14 cellular contexts compared by ENCODE assay signal in the genomic region with DNA sequence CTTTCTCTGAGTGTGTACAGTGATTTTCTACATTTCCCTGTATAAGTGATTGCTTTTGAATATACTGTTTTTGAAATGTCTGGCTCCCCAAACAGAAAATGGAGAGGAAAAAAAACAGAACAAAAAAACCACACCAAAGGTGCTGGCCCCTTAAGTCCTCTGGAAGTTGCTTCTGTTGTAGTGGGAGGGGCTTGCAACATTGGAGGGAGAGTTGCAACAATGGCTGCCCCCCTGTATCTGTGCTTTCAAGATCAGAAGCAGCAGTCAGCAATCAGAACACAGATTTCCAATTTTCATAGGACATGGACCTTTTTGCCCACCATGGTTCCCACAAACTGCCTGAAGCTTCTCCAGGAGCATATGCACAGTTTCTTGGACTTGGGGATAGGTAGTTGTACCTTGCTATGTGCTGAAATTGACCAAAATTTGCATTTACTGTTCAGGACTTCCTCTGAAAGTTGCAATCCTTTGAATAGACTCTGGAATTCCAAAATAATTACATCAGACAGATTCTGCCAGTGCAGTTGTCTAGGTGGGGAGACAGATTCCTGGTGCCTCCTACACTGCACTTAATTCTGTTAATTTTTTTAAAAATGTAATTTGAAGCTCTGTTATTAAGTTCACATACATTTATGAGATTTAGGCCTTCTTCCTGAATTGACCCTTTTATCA. TPM values are rescaled to one million over a fixed set of nuclear protein-coding genes. Genes with fewer than 3 reads are reported as not detected.
DNase-seq lines count a peak whose midpoint lies in the region; ATAC-seq, FAIRE-seq and TF ChIP-seq lines count a peak whose summit lies in the region.
"Had no signal": no experiment of that assay in that cellular context is flagged by ENCODE, and none has a peak within 500 bp of the region (broad histone marks: within the 10 kb centered on the region; RNA-seq: fewer than 3 reads in every experiment).

No MANE protein-coding gene starts in this region.

- FAIRE-seq in pancreas (lab: Jason Lieb, UNC), result no peak

- intact Hi-C loops in pancreas (cut with DNase I), result no loop called here

- H3K4me3 ChIP-seq in DND-41 (ENCODE audit: low read depth in 1 of 2, low read length in 2 of 2) (peak overlapping the region in 1 of 2 experiments; percentile 11; a peak in 1 of 4 replicates), pancreas (no peak overlapping the region)
- H3K4me3 ChIP-seq: BLaER1 treated with 17β-estradiol and CSF1 and Interleukin-3, amounts not matched to agents 10 nM and 100 nM; left ventricle myocardium inferior; ovary had no signal

- H3K4me2 ChIP-seq in DND-41 (ENCODE audit: insufficient read depth, low read length), result peak overlapping the region; percentile 49
- H3K4me2 ChIP-seq: BLaER1 treated with 17β-estradiol and CSF1 and Interleukin-3, amounts not matched to agents 10 nM and 100 nM had no signal

- POLR2A ChIA-PET in HEK293T (lab: Yijun Ruan, JAX), result interaction anchor here (1.6 kb wide), 1 partner anchor 39 kb away, joined by 5 read pairs; the partner anchor contains the start of gene TEX30

- peaks cover 4% of the 10 kb centered on the region for H3K9me3 ChIP-seq in DND-41 (ENCODE audit: insufficient read depth, low read length, severe bottlenecking)
- H3K9me3 ChIP-seq in pancreas, result no peaks in the 10 kb centered on the region

- peak overlapping the region; percentile 67 for H3K27ac ChIP-seq in DND-41 (ENCODE audit: low read length)
- no peak overlapping the region for H3K27ac ChIP-seq in pancreas
- H3K27ac ChIP-seq: BLaER1 treated with 17β-estradiol and CSF1 and Interleukin-3, amounts not matched to agents 10 nM and 100 nM; left ventricle myocardium inferior; ovary had no signal

- no peaks in the 10 kb centered on the region for H4K20me1 ChIP-seq in DND-41 (ENCODE audit: insufficient read depth, low read length)
- H4K20me1 ChIP-seq: BLaER1 treated with 17β-estradiol and CSF1 and Interleukin-3, amounts not matched to agents 10 nM and 100 nM had no signal

- no peaks in the 10 kb centered on the region for H3K27me3 ChIP-seq in DND-41 (ENCODE audit: insufficient read depth, low read length, poor library complexity)
- no peaks in the 10 kb centered on the region for H3K27me3 ChIP-seq in pancreas
- H3K27me3 ChIP-seq: BLaER1 treated with 17β-estradiol and CSF1 and Interleukin-3, amounts not matched to agents 10 nM and 100 nM; ovary had no signal

- TF ChIP-seq CTCF in DND-41 (IDR thresholded peaks at IDR 0.05; ENCODE audit: borderline replicate concordance, extremely low read depth, low read length, poor library complexity, severe bottlenecking) (no peak), pancreas (IDR thresholded peaks at IDR 0.05) (no peak)

- peak overlapping the region; percentile 66 for H2AFZ ChIP-seq in DND-41 (ENCODE audit: low read depth, low read length)

- H3K4me1 ChIP-seq in DND-41 (ENCODE audit: insufficient read depth, low read length) (peaks cover 32% of the 10 kb centered on the region), pancreas (peaks cover 0 to 6% (median 3%) of the 10 kb centered on the region in 3 donors)
- H3K4me1 ChIP-seq: BLaER1 treated with 17β-estradiol and CSF1 and Interleukin-3, amounts not matched to agents 10 nM and 100 nM had no signal

- peak overlapping the region; percentile 41 for H3K9ac ChIP-seq in DND-41 (ENCODE audit: low read depth, low read length)
- H3K9ac ChIP-seq: BLaER1 treated with 17β-estradiol and CSF1 and Interleukin-3, amounts not matched to agents 10 nM and 100 nM had no signal

- H3K36me3 ChIP-seq in DND-41 (ENCODE audit: insufficient read depth, low read length) (peaks cover 24% of the 10 kb centered on the region), pancreas (no peaks in the 10 kb centered on the region)
- H3K36me3 ChIP-seq: ovary had no signal

- peak; percentile 91 for ATAC-seq in DND-41 (ENCODE audit: insufficient read depth, low read depth)
- ATAC-seq in pancreas, result no peak
- ATAC-seq in GM21723 (IDR thresholded peaks at IDR 0.05; ENCODE audit: unreplicated experiment), result no peak
- ATAC-seq: stimulated activated memory B cell treated with anti-CD40 and anti-IgM and Interleukin-4, amounts not matched to agents 10 μg/mL and 1 μg/mL and 100 μg/mL, for 72 hours had no signal

- peaks cover 30% of the 10 kb centered on the region for H3K79me2 ChIP-seq in DND-41 (ENCODE audit: insufficient read depth, low read length)

- DNase-seq in DND-41 (peak; percentile 79), HEK293T (ENCODE audit: extremely low spot score) (peak; percentile 5), amniotic epithelial cell (ENCODE audit: low read depth) (peak; percentile 41), kidney tubule cell (ENCODE audit: low spot score) (peak; percentile 69), pancreas (no peak), HCEC 1CT (no peak)
- no peak for DNase-seq in activated CD4-positive, alpha-beta T cell treated with anti-CD3 and anti-CD28 coated beads, Interleukin-2, amount 50 U/mL, for 1 hour
- DNase-seq: head of caudate nucleus; left ventricle myocardium inferior; ovary; stimulated activated CD4-positive, alpha-beta T cell treated with anti-CD3 and anti-CD28 coated beads, Interleukin-1b, Interleukin-23, amount 100 ng/mL, for 48 hours had no signal

- CTCF ChIA-PET in HEK293T (lab: Yijun Ruan, JAX), result interaction anchor here (0.6 kb wide), 1 partner anchor 11 kb away, joined by 3 read pairs; no protein-coding TSS in a partner anchor

TF ChIP-seq in HEK293T, 16 proteins besides CTCF, POLR2A, EP300 and RAD21:
- no peak for TF ChIP-seq ZNF384 (IDR thresholded peaks at IDR 0.05)
- TF ChIP-seq L3MBTL2 (conservative IDR thresholded peaks at IDR 0.05), result no peak
- TF ChIP-seq LEF1 (IDR thresholded peaks at IDR 0.05; ENCODE audit: borderline replicate concordance), result no peak
- TF ChIP-seq CTBP1 (IDR thresholded peaks at IDR 0.05; ENCODE audit: borderline replicate concordance), result no peak
- TF ChIP-seq BHLHE40 (IDR thresholded peaks at IDR 0.05; ENCODE audit: borderline replicate concordance), result no peak
- TF ChIP-seq PKNOX1 (IDR thresholded peaks at IDR 0.05), result no peak
- TF ChIP-seq ARNT (IDR thresholded peaks at IDR 0.05), result no peak
- TF ChIP-seq SP1 (IDR thresholded peaks at IDR 0.05), result no peak
- no peak for TF ChIP-seq HDGF (IDR thresholded peaks at IDR 0.05; ENCODE audit: borderline replicate concordance)
- no peak for TF ChIP-seq FOXM1 (IDR thresholded peaks at IDR 0.05; ENCODE audit: borderline replicate concordance)
- no peak for TF ChIP-seq SUZ12 (IDR thresholded peaks at IDR 0.05)
- TF ChIP-seq FOXA1 (IDR thresholded peaks at IDR 0.05), result no peak
- TF ChIP-seq NFRKB (IDR thresholded peaks at IDR 0.05), result no peak
- TF ChIP-seq ELF4 (IDR thresholded peaks at IDR 0.05), result no peak
- no peak for TF ChIP-seq FOXK2 (IDR thresholded peaks at IDR 0.05)
- TF ChIP-seq TARDBP (IDR thresholded peaks at IDR 0.05), result no peak

RNA-seq across cellular contexts. Expression of gene BIVM, which starts 13.8 kb away (rescaled TPM):
- 10 to 100 TPM in 4 of 6 donors, 1 to 10 TPM in 2; 8.2 to 12.3 (median 10.7) TPM for total RNA-seq in pancreas
- 10 to 100 TPM; 13.2 to 14.1 TPM for polyA plus RNA-seq in pancreas

RNA-seq across cellular contexts. Expression of gene POGLUT2, which starts 14.0 kb away (rescaled TPM):
- 1 to 10 TPM in 3 of 6 donors, under 1 TPM in 3; 0.60 to 4.2 (median 0.87) TPM for total RNA-seq in pancreas
- 1 to 10 TPM; 1.2 to 1.3 TPM for polyA plus RNA-seq in pancreas

RNA-seq across cellular contexts. Expression of gene ERCC5, which starts 33.1 kb away (rescaled TPM):
- 10 to 100 TPM; 17.5 to 29.3 (median 22.3) TPM for total RNA-seq in pancreas
- 10 to 100 TPM; 64.1 to 85.4 TPM for polyA plus RNA-seq in pancreas

RNA-seq across cellular contexts. Expression of gene TEX30, which starts 39.2 kb away (rescaled TPM):
- total RNA-seq in pancreas, result 1 to 10 TPM; 1.8 to 2.8 (median 2.1) TPM
- polyA plus RNA-seq in pancreas, result 1 to 10 TPM; 8.2 to 9.6 TPM

Comparison
In these comparisons a context has a peak if more than half of its experiments do, and no peak if none do; other contexts are left out.
1. DNase-seq: peak in DND-41 (single experiment), HEK293T (single experiment), amniotic epithelial cell (single experiment) and kidney tubule cell (single experiment); none in activated CD4-positive, alpha-beta T cell treated with anti-CD3 and anti-CD28 coated beads, Interleukin-2, amount 50 U/mL, for 1 hour (single experiment), pancreas (0 of 6) and HCEC 1CT (single experiment).